13 cellular contexts compared by ENCODE assay signal in genomic region chr9:125977223-125977622, GRCh38.
"Had no signal": no experiment of that assay in that cellular context is flagged by ENCODE, and none has a peak within 500 bp of the region (broad histone marks: within the 10 kb centered on the region; RNA-seq: fewer than 3 reads in every experiment).

No MANE protein-coding gene starts in this region.

- H3K4me1 ChIP-seq: left lung, parathyroid adenoma, spleen, upper lobe of left lung had no signal

- H3K9ac ChIP-seq: parathyroid adenoma had no signal

- DNase-seq: activated CD4-positive, alpha-beta memory T cell treated with anti-CD3 and anti-CD28 coated beads for 36 hours; activated naive CD4-positive, alpha-beta T cell; activated naive CD8-positive, alpha-beta T cell treated with anti-CD3 and anti-CD28 coated beads for 36 hours; activated T-cell treated with anti-CD3 and anti-CD28 coated beads for 4 hours; cerebellar nuclear complex; effector CD4-positive, alpha-beta T cell; left lung; midbrain; spleen; stimulated activated CD4-positive, alpha-beta T cell treated with anti-CD3 and anti-CD28 coated beads, Interleukin-4, amount 100 ng/mL, for 4 hours; upper lobe of left lung had no signal

- H3K4me3 ChIP-seq: left lung, spleen, thoracic aorta, upper lobe of left lung had no signal

- H3K27me3 ChIP-seq: left lung, upper lobe of left lung had no signal

- H3K9me3 ChIP-seq: thoracic aorta had no signal

- H3K36me3 ChIP-seq: left lung, spleen, thoracic aorta, upper lobe of left lung had no signal
